8 cellular contexts compared by ENCODE assay signal in the genomic region with DNA sequence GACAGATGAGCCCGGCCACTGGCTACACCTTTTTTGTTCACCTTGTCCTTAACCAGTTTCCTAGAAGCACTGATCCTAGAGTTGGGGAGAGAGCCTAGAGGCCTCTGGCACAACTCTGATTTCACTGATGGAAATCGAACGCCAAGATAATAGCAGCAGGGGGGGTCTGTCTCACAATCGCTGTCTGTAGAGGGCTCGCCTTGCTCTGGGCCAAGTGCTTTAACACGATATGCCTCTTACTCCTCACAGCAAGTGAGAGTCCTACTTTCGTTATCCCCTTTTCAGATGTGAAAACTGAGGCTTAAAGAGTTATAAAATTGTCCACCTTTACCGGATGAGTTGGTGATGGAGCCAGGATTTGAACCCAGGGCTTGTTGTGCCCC. TPM values are rescaled to one million over a fixed set of nuclear protein-coding genes. Genes with fewer than 3 reads are reported as not detected.
A peak's percentile ranks its signal among the peaks of the same experiment; 100 is the strongest.
DNase-seq lines count a peak whose midpoint lies in the region; FAIRE-seq and TF ChIP-seq lines count a peak whose summit lies in the region.

No MANE protein-coding gene starts in this region.

- no peak overlapping the region for H3K27ac Mint-ChIP-seq in HFFc6
- no peak overlapping the region for H3K27ac Mint-ChIP-seq in activated CD4-positive, alpha-beta memory T cell treated with anti-CD3 and anti-CD28 coated beads for 36 hours

- H3K27me3 Mint-ChIP-seq in HFFc6 (ENCODE audit: insufficient read depth) = peaks cover 1% of the 10 kb centered on the region; the same call in 1 of the 2 replicates
- no peaks in the 10 kb centered on the region for H3K27me3 Mint-ChIP-seq in activated CD4-positive, alpha-beta memory T cell treated with anti-CD3 and anti-CD28 coated beads for 36 hours

- 60 to 77% (median 62%) methylated on average over 8 of the region's 8 CpGs for WGBS in spleen, 5 donors

- in situ Hi-C loops in KBM-7 (cut with MboI; ENCODE audit: low pct_unique_long_range_greater_than_20kb, low sequenced_read_pairs) = no loop called here

- peaks cover 0 to 4% (median 0%) of the 10 kb centered on the region in 8 donors for H3K9me3 ChIP-seq in spleen

- no peaks in the 10 kb centered on the region for H3K9me3 Mint-ChIP-seq in HFFc6
- H3K9me3 Mint-ChIP-seq in activated CD4-positive, alpha-beta memory T cell treated with anti-CD3 and anti-CD28 coated beads for 36 hours = peaks cover 3% of the 10 kb centered on the region

- H3K4me3 ChIP-seq in iPS-11a (ENCODE audit: low read depth, low read length) (peak overlapping the region; percentile 57), spleen (peak overlapping the region; percentile 72 to 89 (median 76))

- intact Hi-C loops in activated CD4-positive, alpha-beta memory T cell treated with anti-CD3 and anti-CD28 coated beads for 36 hours (cut with micrococcal nuclease) = no loop called here
- intact Hi-C loops in spleen (cut with DNase I; ENCODE audit: low total_unique reads) = no loop called here

- CTCF ChIA-PET in activated CD4-positive, alpha-beta memory T cell treated with anti-CD3 and anti-CD28 coated beads for 36 hours (lab: Charles Lee) = no interaction called here

- peaks cover 31 to 77% (median 59%) of the 10 kb centered on the region in 6 donors for H3K4me1 ChIP-seq in spleen

- POLR2A ChIA-PET in activated CD4-positive, alpha-beta memory T cell treated with anti-CD3 and anti-CD28 coated beads for 36 hours (lab: Charles Lee) = interaction anchor here (0.7 kb wide), 1 partner anchor 1045 kb away, joined by 4 read pairs; no protein-coding TSS in a partner anchor

- H3K27me3 ChIP-seq in spleen (replicated peaks in 1 of 7) = no peaks in the 10 kb centered on the region

- H3K36me3 Mint-ChIP-seq in HFFc6 (ENCODE audit: low read depth) = peaks cover 15% of the 10 kb centered on the region
- H3K36me3 Mint-ChIP-seq in activated CD4-positive, alpha-beta memory T cell treated with anti-CD3 and anti-CD28 coated beads for 36 hours = peaks cover 9% of the 10 kb centered on the region

- no peak for FAIRE-seq in frontal cortex (lab: Jason Lieb, UNC)

- TF ChIP-seq POLR2A in spleen (IDR thresholded peaks at IDR 0.05) = no peak

- H3K4me1 Mint-ChIP-seq in HFFc6 (ENCODE audit: low read depth) = peaks cover 34% of the 10 kb centered on the region
- peaks cover 14% of the 10 kb centered on the region for H3K4me1 Mint-ChIP-seq in activated CD4-positive, alpha-beta memory T cell treated with anti-CD3 and anti-CD28 coated beads for 36 hours (ENCODE audit: low read depth)

- DNase-seq in HFFc6 (no peak), spleen (no peak), KBM-7 (no peak), AG08396 (ENCODE audit: low spot score) (no peak), frontal cortex (ENCODE audit: low spot score in 2 of 2) (no peak)
- DNase-seq in activated CD4-positive, alpha-beta memory T cell treated with anti-CD3 and anti-CD28 coated beads for 36 hours = no peak
- DNase-seq in activated CD4-positive, alpha-beta T cell treated with anti-CD3 and anti-CD28 coated beads for 1 hour = no peak

- H3K4me3 Mint-ChIP-seq in HFFc6 = peak overlapping the region; percentile 90
- peak overlapping the region; percentile 70 for H3K4me3 Mint-ChIP-seq in activated CD4-positive, alpha-beta memory T cell treated with anti-CD3 and anti-CD28 coated beads for 36 hours

- H3K36me3 ChIP-seq in spleen = peaks cover 0 to 17% (median 3%) of the 10 kb centered on the region in 6 donors

- H3K27ac ChIP-seq in spleen = peak overlapping the region in 7 of 8 donors; percentile 85 to 93 (median 90)

- TF ChIP-seq CTCF in HFFc6 (IDR thresholded peaks at IDR 0.05) = no peak
- no peak for TF ChIP-seq CTCF in spleen (IDR thresholded peaks at IDR 0.05 in 8 of 11, conservative IDR thresholded peaks at IDR 0.05 in 3 of 11)

RNA-seq across cellular contexts. Expression of a gene that starts 0.5 kb away (rescaled TPM):
- 1 to 10 TPM; 1.1 to 3.8 (median 2.9) TPM for total RNA-seq in HFFc6 (2021; fragmentation: NEBNext Ultra II Directional; extraction: Animal tissue kit (Norgen Biotek cat#: 25700))
- total RNA-seq in activated CD4-positive, alpha-beta memory T cell treated with anti-CD3 and anti-CD28 coated beads for 36 hours = 1 to 10 TPM in 1 of 2 experiments, under 1 TPM in 1; 0.77 to 1.1 TPM
- total RNA-seq in spleen (10 to 100 TPM; 70.8 to 96.2 (median 73.7) TPM), frontal cortex (8.6 TPM)
- 10 to 100 TPM; 36.7 to 61.0 (median 38.2) TPM for polyA plus RNA-seq in spleen

RNA-seq across cellular contexts. Expression of a gene that starts 18.5 kb away (rescaled TPM):
- total RNA-seq in HFFc6 (2021; fragmentation: NEBNext Ultra II Directional; extraction: Animal tissue kit (Norgen Biotek cat#: 25700)) = under 1 TPM; 0.43 to 0.78 (median 0.52) TPM
- total RNA-seq in activated CD4-positive, alpha-beta memory T cell treated with anti-CD3 and anti-CD28 coated beads for 36 hours = under 1 TPM; 0.34 to 0.40 TPM
- 10 to 100 TPM in 6 of 7 donors, 1 to 10 TPM in 1; 9.5 to 90.1 (median 21.1) TPM for total RNA-seq in spleen
- polyA plus RNA-seq in spleen = 10 to 100 TPM; 13.3 to 36.5 (median 15.7) TPM
- 4.1 TPM for total RNA-seq in frontal cortex

RNA-seq across cellular contexts. Expression of a gene that starts 40.6 kb away (rescaled TPM):
- 10 to 100 TPM in 4 of 6 experiments, 1 to 10 TPM in 2; 7.4 to 15.8 (median 13.2) TPM for total RNA-seq in HFFc6 (2021; fragmentation: NEBNext Ultra II Directional; extraction: Animal tissue kit (Norgen Biotek cat#: 25700))
- 10 to 100 TPM; 19.3 to 19.9 TPM for total RNA-seq in activated CD4-positive, alpha-beta memory T cell treated with anti-CD3 and anti-CD28 coated beads for 36 hours
- 10 to 100 TPM; 22.7 to 28.3 (median 25.8) TPM for total RNA-seq in spleen
- polyA plus RNA-seq in spleen = 10 to 100 TPM; 25.9 to 33.6 (median 31.5) TPM
- total RNA-seq in frontal cortex = 46.9 TPM

RNA-seq across cellular contexts. Expression of a gene that starts 49.0 kb away (rescaled TPM):
- not detected for total RNA-seq in HFFc6 (2021; fragmentation: NEBNext Ultra II Directional; extraction: Animal tissue kit (Norgen Biotek cat#: 25700))
- not detected for total RNA-seq in activated CD4-positive, alpha-beta memory T cell treated with anti-CD3 and anti-CD28 coated beads for 36 hours
- not detected for total RNA-seq in spleen
- under 1 TPM in 1 of 3 donors, not detected in 2; 0.04 TPM for polyA plus RNA-seq in spleen
- total RNA-seq in frontal cortex = not detected
